ENCODE assay signal across 1 cellular context in genomic region chr12:56118688-56119045, GRCh38.
TF ChIP-seq lines count a peak whose summit lies in the region.

No MANE protein-coding gene starts in this region.

TF ChIP-seq in HepG2, 621 proteins besides CTCF, POLR2A, EP300 and RAD21:
- peak; percentile 85 for TF ChIP-seq ZNF850 (CRISPR knock-in tag; conservative IDR thresholded peaks at IDR 0.05)
- no peak for TF ChIP-seq ONECUT2 (CRISPR knock-in tag; IDR thresholded peaks at IDR 0.05)
- peak; percentile 77; the same call in 1 of the 2 replicates for TF ChIP-seq ZFP82 (CRISPR knock-in tag; IDR thresholded peaks at IDR 0.05; ENCODE audit: borderline replicate concordance)
- TF ChIP-seq MAFK (conservative IDR thresholded peaks at IDR 0.05 in 1 of 2, IDR thresholded peaks at IDR 0.05 in 1 of 2; ENCODE audit: low read length in 2 of 2), result no peak
- TF ChIP-seq TAF1 (CRISPR knock-in tag; IDR thresholded peaks at IDR 0.05), result no peak
- no peak for TF ChIP-seq ZNF30 (CRISPR knock-in tag; IDR thresholded peaks at IDR 0.05)
- no peak for TF ChIP-seq ATRX (CRISPR knock-in tag; IDR thresholded peaks at IDR 0.05; ENCODE audit: borderline replicate concordance)
- TF ChIP-seq ZBTB20 (CRISPR knock-in tag; IDR thresholded peaks at IDR 0.05; ENCODE audit: borderline replicate concordance, low read depth), result no peak
- peak; percentile 75; the same call in 1 of the 2 replicates for TF ChIP-seq ZNF670 (CRISPR knock-in tag; IDR thresholded peaks at IDR 0.05; ENCODE audit: borderline replicate concordance)
- TF ChIP-seq ZNF33A (CRISPR knock-in tag; IDR thresholded peaks at IDR 0.05; ENCODE audit: borderline replicate concordance), result 0 out of 2 replicates have a peak, but pooled peaks have one; percentile 23
- TF ChIP-seq ZBTB43 (CRISPR knock-in tag; conservative IDR thresholded peaks at IDR 0.05), result no peak
- no peak for TF ChIP-seq MZF1 (CRISPR knock-in tag; IDR thresholded peaks at IDR 0.05; ENCODE audit: borderline replicate concordance)
- TF ChIP-seq ZNF616 (CRISPR knock-in tag; IDR thresholded peaks at IDR 0.05; ENCODE audit: low read depth), result no peak
- no peak for TF ChIP-seq ZBTB8A (CRISPR knock-in tag; IDR thresholded peaks at IDR 0.05; ENCODE audit: borderline replicate concordance, low read depth)
- no peak for TF ChIP-seq ZNF737 (CRISPR knock-in tag; IDR thresholded peaks at IDR 0.05; ENCODE audit: borderline replicate concordance)
- no peak for TF ChIP-seq ZBTB21 (CRISPR knock-in tag; IDR thresholded peaks at IDR 0.05)
- no peak for TF ChIP-seq TCF7 (IDR thresholded peaks at IDR 0.05; ENCODE audit: low read depth)
- 0 out of 2 replicates have a peak, but pooled peaks have one; percentile 9 for TF ChIP-seq ZNF224 (CRISPR knock-in tag; IDR thresholded peaks at IDR 0.05)
- no peak for TF ChIP-seq PATZ1 (CRISPR knock-in tag; IDR thresholded peaks at IDR 0.05)
- TF ChIP-seq ZNF816 (CRISPR knock-in tag; IDR thresholded peaks at IDR 0.05; ENCODE audit: borderline replicate concordance), result 0 out of 2 replicates have a peak, but pooled peaks have one; percentile 74
- no peak for TF ChIP-seq MED8 (CRISPR knock-in tag; IDR thresholded peaks at IDR 0.05; ENCODE audit: insufficient replicate concordance)
- no peak for TF ChIP-seq ZNF101 (CRISPR knock-in tag; IDR thresholded peaks at IDR 0.05; ENCODE audit: borderline replicate concordance, low read depth)
